ENCODE assay signal across 8 cellular contexts in genomic region chr9:21789541-21790037, GRCh38. TPM values are rescaled to one million over a fixed set of nuclear protein-coding genes. Genes with fewer than 3 reads are reported as not detected.
DNase-seq lines count a peak whose midpoint lies in the region; ATAC-seq and TF ChIP-seq lines count a peak whose summit lies in the region.

No MANE protein-coding gene starts in this region.

- CTCF ChIA-PET in Caco-2 (lab: Charles Lee), result interaction anchor here (0.7 to 1.7 kb wide), 4 partner anchors 80 to 463 kb away, joined by 3 to 10 read pairs (median 6); no protein-coding TSS in a partner anchor
- CTCF ChIA-PET in activated CD4-positive, alpha-beta memory T cell treated with anti-CD3 and anti-CD28 coated beads, Interleukin-2, amount 10 ng/mL, durations not matched to agents 7 days and 5 days (lab: Charles Lee), result interaction anchor here (1.5 to 1.9 kb wide), 4 partner anchors 12 to 554 kb away, joined by 5 to 18 read pairs (median 10); no protein-coding TSS in a partner anchor

- no peak overlapping the region for H3K27ac ChIP-seq in esophagus squamous epithelium

- no peaks in the 10 kb centered on the region for H3K36me3 ChIP-seq in Caco-2 (ENCODE audit: control insufficient read depth, insufficient read depth, low read length)
- H3K36me3 ChIP-seq in esophagus squamous epithelium, result no peaks in the 10 kb centered on the region

- intact Hi-C loops in Caco-2 (cut with micrococcal nuclease; ENCODE audit: unreplicated experiment) (loop anchor here (1.0 to 5.0 kb wide), 10 partner anchors 80 to 635 kb away; partner anchors contain the start of gene KLHL9), esophagus squamous epithelium (cut with DNase I) (loop anchor here (10.0 kb wide), 3 partner anchors 325 to 535 kb away; no protein-coding TSS in a partner anchor), natural killer cell (cut with micrococcal nuclease) (loop anchor here (1.0 to 5.0 kb wide), 6 partner anchors 77 to 554 kb away; no protein-coding TSS in a partner anchor)

- POLR2A ChIA-PET in Caco-2 (lab: Charles Lee), result no interaction called here
- POLR2A ChIA-PET in activated CD4-positive, alpha-beta memory T cell treated with anti-CD3 and anti-CD28 coated beads, Interleukin-2, amount 10 ng/mL, durations not matched to agents 7 days and 5 days (lab: Charles Lee), result no interaction called here

- H3K4me1 ChIP-seq in Caco-2, result peaks cover 18% of the 10 kb centered on the region
- peaks cover 0 to 9% (median 0%) of the 10 kb centered on the region in 3 donors for H3K4me1 ChIP-seq in esophagus squamous epithelium

- H3K27ac Mint-ChIP-seq in Caco-2 (ENCODE audit: unreplicated experiment) (no peak overlapping the region), natural killer cell (no peak overlapping the region)
- no peak overlapping the region for H3K27ac Mint-ChIP-seq in activated CD4-positive, alpha-beta memory T cell treated with anti-CD3 and anti-CD28 coated beads, Interleukin-2, amount 10 ng/mL, durations not matched to agents 7 days and 5 days

- H3K36me3 Mint-ChIP-seq in Caco-2 (ENCODE audit: insufficient read depth, unreplicated experiment) (no peaks in the 10 kb centered on the region), natural killer cell (no peaks in the 10 kb centered on the region)
- no peaks in the 10 kb centered on the region for H3K36me3 Mint-ChIP-seq in activated CD4-positive, alpha-beta memory T cell treated with anti-CD3 and anti-CD28 coated beads, Interleukin-2, amount 10 ng/mL, durations not matched to agents 7 days and 5 days (ENCODE audit: low read depth)

- H3K27me3 ChIP-seq in Caco-2 (replicated peaks; ENCODE audit: control insufficient read depth, insufficient read depth, low read length), result no peaks in the 10 kb centered on the region
- H3K27me3 ChIP-seq in esophagus squamous epithelium, result peaks cover 0 to 28% (median 0%) of the 10 kb centered on the region in 4 donors

- H3K27me3 Mint-ChIP-seq in Caco-2 (ENCODE audit: insufficient read depth, unreplicated experiment) (no peaks in the 10 kb centered on the region), natural killer cell (ENCODE audit: low read depth in 2 of 2) (peaks cover 13 to 39% of the 10 kb centered on the region in 2 donors)
- peaks cover 35% of the 10 kb centered on the region for H3K27me3 Mint-ChIP-seq in activated CD4-positive, alpha-beta memory T cell treated with anti-CD3 and anti-CD28 coated beads, Interleukin-2, amount 10 ng/mL, durations not matched to agents 7 days and 5 days

- TF ChIP-seq POLR2A in esophagus squamous epithelium (IDR thresholded peaks at IDR 0.05), result no peak

- DNase-seq in Caco-2, result peak; percentile 66 to 67
- peak; percentile 57 for DNase-seq in NCI-H345 treated with DMSO at 0.1 percent for 48 hours (lab: John Stamatoyannopoulos, UW; ENCODE audit: unreplicated experiment)
- peak; percentile 56 for DNase-seq in activated CD4-positive, alpha-beta memory T cell treated with anti-CD3 and anti-CD28 coated beads, Interleukin-2, amount 10 ng/mL, durations not matched to agents 7 days and 5 days
- no peak for DNase-seq in esophagus squamous epithelium (lab: John Stamatoyannopoulos, UW)
- no peak for DNase-seq in natural killer cell
- DNase-seq in H4 (ENCODE audit: low spot score), result no peak

- no TSS peak for BruUV-seq in Caco-2 (replicated peaks; lab: Mats Ljungman, UMichigan)

- H3K4me3 ChIP-seq in Caco-2 (ENCODE audit: low read depth, low read length) (peak overlapping the region; percentile 12; the same call in 1 of the 2 replicates), esophagus squamous epithelium (peak overlapping the region in 3 of 4 donors; percentile 22 to 56 (median 27))

- TF ChIP-seq CTCF in Caco-2 (IDR thresholded peaks at IDR 0.05; ENCODE audit: insufficient read depth in 1 of 2, low read depth in 1 of 2, low read length in 1 of 2, severe bottlenecking in 1 of 2, unreplicated experiment in 1 of 2) (peak; percentile 50 to 59), esophagus squamous epithelium (IDR thresholded peaks at IDR 0.05) (peak; percentile 79 to 98 (median 90)), natural killer cell (IDR thresholded peaks at IDR 0.05) (peak; percentile 97)

- H3K9me3 Mint-ChIP-seq in Caco-2 (ENCODE audit: unreplicated experiment) (no peaks in the 10 kb centered on the region), natural killer cell (no peaks in the 10 kb centered on the region)
- H3K9me3 Mint-ChIP-seq in activated CD4-positive, alpha-beta memory T cell treated with anti-CD3 and anti-CD28 coated beads, Interleukin-2, amount 10 ng/mL, durations not matched to agents 7 days and 5 days, result no peaks in the 10 kb centered on the region

- no peaks in the 10 kb centered on the region for H3K9me3 ChIP-seq in Caco-2
- H3K9me3 ChIP-seq in esophagus squamous epithelium, result no peaks in the 10 kb centered on the region

- WGBS in esophagus squamous epithelium, 2 donors, result 0% methylated on average over 2 of the region's 2 CpGs

- H3K4me3 Mint-ChIP-seq in Caco-2 (ENCODE audit: unreplicated experiment), result peak overlapping the region; percentile 61
- H3K4me3 Mint-ChIP-seq in activated CD4-positive, alpha-beta memory T cell treated with anti-CD3 and anti-CD28 coated beads, Interleukin-2, amount 10 ng/mL, durations not matched to agents 7 days and 5 days, result peak overlapping the region; percentile 40
- peak overlapping the region; percentile 55 for H3K4me3 Mint-ChIP-seq in natural killer cell

- ATAC-seq in GM19328 (IDR thresholded peaks at IDR 0.05; ENCODE audit: unreplicated experiment) (peak; percentile 97), HG03354 (IDR thresholded peaks at IDR 0.05; ENCODE audit: poor library complexity, severe bottlenecking, unreplicated experiment) (peak; percentile 100), natural killer cell (peak; percentile 94 to 99 (median 98))

- H3K4me1 Mint-ChIP-seq in Caco-2 (ENCODE audit: low read depth, unreplicated experiment) (peaks cover 14% of the 10 kb centered on the region), natural killer cell (peaks cover 0 to 5% of the 10 kb centered on the region in 2 donors)
- peaks cover 3% of the 10 kb centered on the region for H3K4me1 Mint-ChIP-seq in activated CD4-positive, alpha-beta memory T cell treated with anti-CD3 and anti-CD28 coated beads, Interleukin-2, amount 10 ng/mL, durations not matched to agents 7 days and 5 days

RNA-seq across cellular contexts. Expression of gene MTAP, which starts 12.8 kb away (rescaled TPM):
- 42.5 and 53.3 TPM in 2 replicates for total RNA-seq in Caco-2 (2022)
- 10 to 100 TPM; 43.4 to 44.9 TPM for total RNA-seq in activated CD4-positive, alpha-beta memory T cell treated with anti-CD3 and anti-CD28 coated beads, Interleukin-2, amount 10 ng/mL, durations not matched to agents 7 days and 5 days
- total RNA-seq in esophagus squamous epithelium, result 10 to 100 TPM; 16.1 to 37.4 (median 27.6) TPM
- 10 to 100 TPM; 19.4 to 20.7 (median 19.6) TPM for total RNA-seq in natural killer cell
- total RNA-seq in H4 (2014; rRNA removed; shearing (Covaris generic)), result not detected in 2 replicates

Comparison
In these comparisons a context has a peak if more than half of its experiments do, and no peak if none do; other contexts are left out.
1. DNase-seq: peak in Caco-2 (2 of 2), NCI-H345 treated with DMSO at 0.1 percent for 48 hours (single experiment) and activated CD4-positive, alpha-beta memory T cell treated with anti-CD3 and anti-CD28 coated beads, Interleukin-2, amount 10 ng/mL, durations not matched to agents 7 days and 5 days (single experiment); none in esophagus squamous epithelium (single experiment), natural killer cell (single experiment) and H4 (single experiment).
2. RNA of gene MTAP, which starts 12.8 kb away (total RNA-seq): 42.5 to 53.3 TPM in Caco-2, 43.4 to 44.9 TPM in activated CD4-positive, alpha-beta memory T cell treated with anti-CD3 and anti-CD28 coated beads, Interleukin-2, amount 10 ng/mL, durations not matched to agents 7 days and 5 days, 16.1 to 37.4 TPM in esophagus squamous epithelium and 19.4 to 20.7 TPM in natural killer cell; not detected in H4; every median in the first group is over 10 times any median in the second.
3. Peak in every context shown above with its lines, with median percentiles within 50 percentile points of each other: H3K4me3 Mint-ChIP-seq, CTCF ChIP-seq and ATAC-seq.